ENCODE assay signal across 1 cellular context in the genomic region with DNA sequence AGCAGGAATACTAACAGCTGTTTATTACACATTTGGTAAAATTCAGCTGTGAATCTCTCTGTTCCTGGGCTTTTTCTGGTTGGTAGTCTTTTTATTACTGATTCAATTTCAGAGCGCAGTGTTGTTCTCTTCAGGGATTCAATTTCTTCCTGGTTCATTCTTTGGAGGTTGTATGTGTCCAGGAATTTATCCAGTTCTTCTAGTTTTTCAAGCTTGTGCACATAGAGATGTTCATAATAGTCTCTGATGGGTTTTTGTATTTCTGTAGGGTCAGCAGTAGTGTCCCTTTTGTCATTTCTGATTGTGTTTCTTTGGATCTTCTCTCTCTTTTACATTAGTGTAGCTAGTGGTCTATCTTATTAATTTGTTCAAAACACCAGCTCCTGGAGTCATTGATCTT.
TF ChIP-seq lines count a peak whose summit lies in the region.

No MANE protein-coding gene starts in this region.

TF ChIP-seq in K562, 482 proteins besides CTCF, POLR2A, EP300 and RAD21:
- TF ChIP-seq CREBBP (IDR thresholded peaks at IDR 0.05; ENCODE audit: low read depth, low read length) (no peak), ZNF316 (IDR thresholded peaks at IDR 0.05) (0 out of 2 replicates have a peak, but pooled peaks have one; percentile 6)
